ENCODE assay signal across 24 cellular contexts in the genomic region with DNA sequence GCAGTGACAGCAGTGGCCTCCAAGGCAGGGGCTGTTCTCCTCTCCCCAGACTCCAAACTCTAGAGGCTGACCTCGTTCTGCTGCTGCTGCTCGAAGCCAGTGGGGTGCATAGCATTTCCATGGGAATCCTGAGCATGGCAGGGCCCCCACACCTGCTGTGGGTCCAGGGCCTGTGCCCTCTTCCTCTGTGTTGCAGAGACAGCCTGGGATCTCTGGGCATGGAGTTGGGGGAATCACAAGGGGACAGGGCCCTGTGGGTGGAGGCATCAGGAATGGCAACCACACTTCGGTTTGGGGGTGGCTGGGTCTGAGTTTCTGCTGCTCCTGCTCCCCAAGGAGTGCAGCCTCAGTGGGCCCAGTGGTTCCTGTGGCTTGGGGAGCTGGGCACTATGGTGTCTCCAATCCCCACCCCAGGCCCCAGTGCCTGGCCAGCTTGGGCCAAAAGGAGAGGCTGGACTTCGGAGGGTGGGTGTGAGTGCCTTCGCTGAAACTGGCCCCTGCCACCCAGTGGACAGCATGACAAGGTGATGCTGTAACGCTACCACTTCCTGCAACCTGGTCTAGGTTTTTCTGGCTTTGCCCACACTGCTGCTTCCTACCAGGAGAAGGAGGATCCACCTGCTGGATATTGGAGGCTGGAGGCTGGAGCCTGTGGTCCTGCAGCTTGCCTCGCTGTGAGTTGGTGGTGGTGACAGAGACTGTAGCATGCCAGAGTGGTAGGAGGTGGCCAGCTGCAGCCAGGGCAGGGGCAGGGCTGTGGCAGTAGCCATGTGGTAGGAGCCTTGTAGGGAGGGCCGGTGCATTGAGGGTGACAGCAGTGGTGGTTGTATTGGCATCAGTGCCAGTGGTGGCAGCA. TPM values are rescaled to one million over a fixed set of nuclear protein-coding genes. Genes with fewer than 3 reads are reported as not detected.
DNase-seq lines count a peak whose midpoint lies in the region; ATAC-seq and TF ChIP-seq lines count a peak whose summit lies in the region.
"Had no signal": no experiment of that assay in that cellular context is flagged by ENCODE, and none has a peak within 500 bp of the region (broad histone marks: within the 10 kb centered on the region; RNA-seq: fewer than 3 reads in every experiment).

No MANE protein-coding gene starts in this region.

- H3K4me3 Mint-ChIP-seq in activated naive CD8-positive, alpha-beta T cell treated with anti-CD3 and anti-CD28 coated beads for 36 hours = no peak overlapping the region
- no peak overlapping the region for H3K4me3 Mint-ChIP-seq in activated naive CD8-positive, alpha-beta T cell treated with anti-CD3 and anti-CD28 coated beads, Interleukin-2, amount 50 U/mL, for 24 hours
- H3K4me3 Mint-ChIP-seq in WTC11 = no peak overlapping the region
- H3K4me3 Mint-ChIP-seq in stimulated activated memory B cell treated with anti-CD40 and anti-IgM and Interleukin-4, amounts not matched to agents 10 μg/mL and 1 μg/mL and 100 μg/mL, for 72 hours = no peak overlapping the region
- H3K4me3 Mint-ChIP-seq: CD14-positive monocyte; CD8-positive, alpha-beta memory T cell; GM23338 had no signal

- peak overlapping the region; percentile 8 for H3K27ac Mint-ChIP-seq in activated naive CD8-positive, alpha-beta T cell treated with anti-CD3 and anti-CD28 coated beads for 36 hours
- H3K27ac Mint-ChIP-seq in activated naive CD8-positive, alpha-beta T cell treated with anti-CD3 and anti-CD28 coated beads, Interleukin-2, amount 50 U/mL, for 24 hours = no peak overlapping the region
- no peak overlapping the region for H3K27ac Mint-ChIP-seq in WTC11
- no peak overlapping the region for H3K27ac Mint-ChIP-seq in stimulated activated memory B cell treated with anti-CD40 and anti-IgM and Interleukin-4, amounts not matched to agents 10 μg/mL and 1 μg/mL and 100 μg/mL, for 72 hours
- H3K27ac Mint-ChIP-seq: CD8-positive, alpha-beta memory T cell; GM23338 had no signal

- H3K27me3 Mint-ChIP-seq in activated naive CD8-positive, alpha-beta T cell treated with anti-CD3 and anti-CD28 coated beads for 36 hours = peaks cover 14% of the 10 kb centered on the region
- peaks cover 9% of the 10 kb centered on the region for H3K27me3 Mint-ChIP-seq in activated naive CD8-positive, alpha-beta T cell treated with anti-CD3 and anti-CD28 coated beads, Interleukin-2, amount 50 U/mL, for 24 hours
- no peaks in the 10 kb centered on the region for H3K27me3 Mint-ChIP-seq in WTC11 (ENCODE audit: low read depth)
- H3K27me3 Mint-ChIP-seq in stimulated activated memory B cell treated with anti-CD40 and anti-IgM and Interleukin-4, amounts not matched to agents 10 μg/mL and 1 μg/mL and 100 μg/mL, for 72 hours = no peaks in the 10 kb centered on the region

- H3K36me3 Mint-ChIP-seq in activated naive CD8-positive, alpha-beta T cell treated with anti-CD3 and anti-CD28 coated beads for 36 hours = no peaks in the 10 kb centered on the region
- no peaks in the 10 kb centered on the region for H3K36me3 Mint-ChIP-seq in activated naive CD8-positive, alpha-beta T cell treated with anti-CD3 and anti-CD28 coated beads, Interleukin-2, amount 50 U/mL, for 24 hours (ENCODE audit: low read depth)
- no peaks in the 10 kb centered on the region for H3K36me3 Mint-ChIP-seq in WTC11
- no peaks in the 10 kb centered on the region for H3K36me3 Mint-ChIP-seq in stimulated activated memory B cell treated with anti-CD40 and anti-IgM and Interleukin-4, amounts not matched to agents 10 μg/mL and 1 μg/mL and 100 μg/mL, for 72 hours
- H3K36me3 Mint-ChIP-seq: CD14-positive monocyte; CD8-positive, alpha-beta memory T cell had no signal

- TF ChIP-seq CTCF in WTC11 (IDR thresholded peaks at IDR 0.05) = no peak

- DNase-seq in activated naive CD8-positive, alpha-beta T cell treated with anti-CD3 and anti-CD28 coated beads for 36 hours = no peak
- DNase-seq in activated naive CD8-positive, alpha-beta T cell treated with anti-CD3 and anti-CD28 coated beads, Interleukin-2, amount 50 U/mL, for 24 hours = no peak
- DNase-seq in WTC11 (ENCODE audit: low spot score) (no peak), mesenteric fat pad (ENCODE audit: low spot score) (peak; percentile 81)
- no peak for DNase-seq in activated effector memory CD4-positive, alpha-beta T cell treated with Interleukin-2 at 50 U/mL for 16 hours
- DNase-seq in stimulated activated CD4-positive, alpha-beta T cell treated with anti-CD3 and anti-CD28 coated beads, Interleukin-2, amount 100 ng/mL, for 24 hours = no peak
- DNase-seq: BE2C; CD8-positive, alpha-beta memory T cell; DMS 273 treated with DMSO at 0.1 percent for 48 hours; DMS79 treated with DMSO at 0.1 percent for 48 hours; GF-D8; IMR-90; KG1; MM.1S; NCI-H2029; NCI-H446 treated with DMSO at 0.1 percent for 48 hours; NCI-H526; NCI-H82; NK-92 treated with Interleukin-12 subunit alpha and Interleukin-12 subunit beta, amount 100 ng/mL, for 24 hours; PC-3 had no signal

- POLR2A ChIA-PET in WTC11 (lab: Charles Lee) = no interaction called here

- H3K4me1 Mint-ChIP-seq in activated naive CD8-positive, alpha-beta T cell treated with anti-CD3 and anti-CD28 coated beads for 36 hours = no peaks in the 10 kb centered on the region
- H3K4me1 Mint-ChIP-seq in activated naive CD8-positive, alpha-beta T cell treated with anti-CD3 and anti-CD28 coated beads, Interleukin-2, amount 50 U/mL, for 24 hours = no peaks in the 10 kb centered on the region
- H3K4me1 Mint-ChIP-seq in WTC11 = no peaks in the 10 kb centered on the region
- no peaks in the 10 kb centered on the region for H3K4me1 Mint-ChIP-seq in stimulated activated memory B cell treated with anti-CD40 and anti-IgM and Interleukin-4, amounts not matched to agents 10 μg/mL and 1 μg/mL and 100 μg/mL, for 72 hours
- H3K4me1 Mint-ChIP-seq: CD14-positive monocyte; CD8-positive, alpha-beta memory T cell; GM23338 had no signal

- H3K9me3 Mint-ChIP-seq in activated naive CD8-positive, alpha-beta T cell treated with anti-CD3 and anti-CD28 coated beads for 36 hours = no peaks in the 10 kb centered on the region
- no peaks in the 10 kb centered on the region for H3K9me3 Mint-ChIP-seq in activated naive CD8-positive, alpha-beta T cell treated with anti-CD3 and anti-CD28 coated beads, Interleukin-2, amount 50 U/mL, for 24 hours
- H3K9me3 Mint-ChIP-seq in WTC11 = peaks cover 14% of the 10 kb centered on the region
- no peaks in the 10 kb centered on the region for H3K9me3 Mint-ChIP-seq in stimulated activated memory B cell treated with anti-CD40 and anti-IgM and Interleukin-4, amounts not matched to agents 10 μg/mL and 1 μg/mL and 100 μg/mL, for 72 hours
- H3K9me3 Mint-ChIP-seq: CD8-positive, alpha-beta memory T cell had no signal

- ATAC-seq in activated naive CD8-positive, alpha-beta T cell treated with anti-CD3 and anti-CD28 coated beads, Interleukin-2, amount 50 U/mL, for 24 hours = no peak
- ATAC-seq in WTC11 = 0 out of 2 replicates have a peak, but pooled peaks have one; percentile 16
- peak; percentile 34 for ATAC-seq in stimulated activated memory B cell treated with anti-CD40 and anti-IgM and Interleukin-4, amounts not matched to agents 10 μg/mL and 1 μg/mL and 100 μg/mL, for 72 hours
- ATAC-seq: GM23338, PC-3, Right ventricle myocardium inferior had no signal

- CTCF ChIA-PET in WTC11 (lab: Charles Lee) = no interaction called here

TF ChIP-seq in WTC11, 78 proteins besides CTCF, POLR2A, EP300 and RAD21 (continues in another document):
- TF ChIP-seq NR3C1 (CRISPR knock-in tag; conservative IDR thresholded peaks at IDR 0.05; ENCODE audit: low read depth) (no peak), ZBTB21 (CRISPR knock-in tag; IDR thresholded peaks at IDR 0.05; ENCODE audit: borderline replicate concordance) (no peak), ELF4 (CRISPR knock-in tag; IDR thresholded peaks at IDR 0.05; ENCODE audit: low read depth) (no peak), ZNF219 (CRISPR knock-in tag; IDR thresholded peaks at IDR 0.05; ENCODE audit: borderline replicate concordance) (no peak)
- TF ChIP-seq, protein P1, sequence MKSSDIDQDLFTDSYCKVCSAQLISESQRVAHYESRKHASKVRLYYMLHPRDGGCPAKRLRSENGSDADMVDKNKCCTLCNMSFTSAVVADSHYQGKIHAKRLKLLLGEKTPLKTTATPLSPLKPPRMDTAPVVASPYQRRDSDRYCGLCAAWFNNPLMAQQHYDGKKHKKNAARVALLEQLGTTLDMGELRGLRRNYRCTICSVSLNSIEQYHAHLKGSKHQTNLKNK (CRISPR knock-in tag; IDR thresholded peaks at IDR 0.05) = no peak
- TF ChIP-seq, protein P2, sequence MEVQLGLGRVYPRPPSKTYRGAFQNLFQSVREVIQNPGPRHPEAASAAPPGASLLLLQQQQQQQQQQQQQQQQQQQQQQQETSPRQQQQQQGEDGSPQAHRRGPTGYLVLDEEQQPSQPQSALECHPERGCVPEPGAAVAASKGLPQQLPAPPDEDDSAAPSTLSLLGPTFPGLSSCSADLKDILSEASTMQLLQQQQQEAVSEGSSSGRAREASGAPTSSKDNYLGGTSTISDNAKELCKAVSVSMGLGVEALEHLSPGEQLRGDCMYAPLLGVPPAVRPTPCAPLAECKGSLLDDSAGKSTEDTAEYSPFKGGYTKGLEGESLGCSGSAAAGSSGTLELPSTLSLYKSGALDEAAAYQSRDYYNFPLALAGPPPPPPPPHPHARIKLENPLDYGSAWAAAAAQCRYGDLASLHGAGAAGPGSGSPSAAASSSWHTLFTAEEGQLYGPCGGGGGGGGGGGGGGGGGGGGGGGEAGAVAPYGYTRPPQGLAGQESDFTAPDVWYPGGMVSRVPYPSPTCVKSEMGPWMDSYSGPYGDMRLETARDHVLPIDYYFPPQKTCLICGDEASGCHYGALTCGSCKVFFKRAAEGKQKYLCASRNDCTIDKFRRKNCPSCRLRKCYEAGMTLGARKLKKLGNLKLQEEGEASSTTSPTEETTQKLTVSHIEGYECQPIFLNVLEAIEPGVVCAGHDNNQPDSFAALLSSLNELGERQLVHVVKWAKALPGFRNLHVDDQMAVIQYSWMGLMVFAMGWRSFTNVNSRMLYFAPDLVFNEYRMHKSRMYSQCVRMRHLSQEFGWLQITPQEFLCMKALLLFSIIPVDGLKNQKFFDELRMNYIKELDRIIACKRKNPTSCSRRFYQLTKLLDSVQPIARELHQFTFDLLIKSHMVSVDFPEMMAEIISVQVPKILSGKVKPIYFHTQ (CRISPR knock-in tag; IDR thresholded peaks at IDR 0.05) = no peak
- TF ChIP-seq, protein P3, sequence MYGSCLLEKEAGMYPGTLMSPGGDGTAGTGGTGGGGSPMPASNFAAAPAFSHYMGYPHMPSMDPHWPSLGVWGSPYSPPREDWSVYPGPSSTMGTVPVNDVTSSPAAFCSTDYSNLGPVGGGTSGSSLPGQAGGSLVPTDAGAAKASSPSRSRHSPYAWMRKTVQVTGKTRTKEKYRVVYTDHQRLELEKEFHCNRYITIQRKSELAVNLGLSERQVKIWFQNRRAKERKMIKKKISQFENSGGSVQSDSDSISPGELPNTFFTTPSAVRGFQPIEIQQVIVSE (CRISPR knock-in tag; IDR thresholded peaks at IDR 0.05; ENCODE audit: borderline replicate concordance) = no peak

RNA-seq across cellular contexts. Expression of a gene that starts 56.6 kb away (rescaled TPM):
- total RNA-seq in activated naive CD8-positive, alpha-beta T cell treated with anti-CD3 and anti-CD28 coated beads for 36 hours = under 1 TPM; 0.14 to 0.31 TPM
- 14.2 to 18.6 TPM (median 14.5 TPM) in 3 replicates for total RNA-seq in WTC11 (2021)
- 14.7 TPM for total RNA-seq in mesenteric fat pad

RNA-seq across cellular contexts. Expression of a gene that starts 57.0 kb away (rescaled TPM):
- under 1 TPM; 0.21 to 0.56 TPM for total RNA-seq in activated naive CD8-positive, alpha-beta T cell treated with anti-CD3 and anti-CD28 coated beads for 36 hours
- 86.8 to 92.1 TPM (median 90.1 TPM) in 3 replicates for total RNA-seq in WTC11 (2021)
- total RNA-seq in mesenteric fat pad = 97.2 TPM

Comparison
In these comparisons a context has a peak if more than half of its experiments do, and no peak if none do; other contexts are left out.
1. RNA of a gene that starts 56.6 kb away (total RNA-seq): 14.2 to 18.6 TPM in WTC11 and 14.7 TPM in mesenteric fat pad (single experiment); 0.14 to 0.31 TPM in activated naive CD8-positive, alpha-beta T cell treated with anti-CD3 and anti-CD28 coated beads for 36 hours; every median in the first group is over 10 times any median in the second.
2. RNA of a gene that starts 57.0 kb away (total RNA-seq): 97.2 TPM in mesenteric fat pad (single experiment) and 86.8 to 92.1 TPM in WTC11; 0.21 to 0.56 TPM in activated naive CD8-positive, alpha-beta T cell treated with anti-CD3 and anti-CD28 coated beads for 36 hours; every median in the first group is over 10 times any median in the second.